In the genomic region with DNA sequence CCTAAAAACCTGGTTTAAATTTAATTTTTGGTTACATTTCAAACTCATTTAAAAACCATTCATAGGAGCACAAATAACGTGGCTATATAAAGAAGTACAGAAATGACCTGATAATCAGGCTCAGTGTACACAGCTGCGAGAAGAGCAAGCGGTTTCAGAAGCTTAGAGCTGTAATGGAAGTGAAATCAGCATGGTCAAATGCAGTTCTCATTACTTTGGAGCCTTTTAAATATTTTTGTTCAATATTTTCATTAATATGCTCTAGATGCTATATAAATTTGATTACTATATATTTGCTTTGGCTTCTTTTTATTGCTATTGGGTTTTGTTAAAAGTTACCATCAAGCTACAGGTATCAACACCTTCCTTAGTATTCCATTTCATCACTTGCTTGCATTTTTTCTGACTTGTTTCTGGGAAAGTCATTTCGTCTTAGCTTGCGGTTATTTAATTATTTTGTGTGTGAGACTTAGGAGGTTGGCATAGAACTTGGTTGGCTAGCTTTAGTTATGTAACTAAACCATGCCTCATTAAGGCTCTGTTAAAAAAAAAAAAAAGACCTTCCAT, we compare ENCODE assay signal across 11 cellular contexts. TPM values are rescaled to one million over a fixed set of nuclear protein-coding genes. Genes with fewer than 3 reads are reported as not detected.
DNase-seq lines count a peak whose midpoint lies in the region; ATAC-seq and FAIRE-seq lines count a peak whose summit lies in the region.
"Had no signal": no experiment of that assay in that cellular context is flagged by ENCODE, and none has a peak within 500 bp of the region (broad histone marks: within the 10 kb centered on the region; RNA-seq: fewer than 3 reads in every experiment).

No MANE protein-coding gene starts in this region.

- H3K27ac Mint-ChIP-seq in CD4-positive, CD25-positive, alpha-beta regulatory T cell: peak overlapping the region in 2 of 3 donors; percentile 29 to 56

- intact Hi-C loops in left colon (cut with DNase I, micrococcal nuclease): no loop called here

- ATAC-seq in CD4-positive, CD25-positive, alpha-beta regulatory T cell (ENCODE audit: low read depth in 2 of 2): no peak
- peak; percentile 89 for ATAC-seq in HG02642 (IDR thresholded peaks at IDR 0.05; ENCODE audit: poor library complexity, unreplicated experiment)
- ATAC-seq in HG03442 (IDR thresholded peaks at IDR 0.05; ENCODE audit: unreplicated experiment): peak; percentile 85
- no peak for ATAC-seq in left colon

- peaks cover 7% of the 10 kb centered on the region for H3K36me3 Mint-ChIP-seq in CD4-positive, CD25-positive, alpha-beta regulatory T cell

- H3K9me3 ChIP-seq in CD4-positive, CD25-positive, alpha-beta regulatory T cell (ENCODE audit: control insufficient read depth in 2 of 2, low read length in 2 of 2): no peaks in the 10 kb centered on the region
- H3K9me3 ChIP-seq: SJCRH30, spleen had no signal

- H3K4me3 ChIP-seq in CD4-positive, CD25-positive, alpha-beta regulatory T cell (ENCODE audit: low read depth, low read length): no peak overlapping the region
- H3K4me3 ChIP-seq: SJCRH30, spleen had no signal

- H3K4me1 ChIP-seq in CD4-positive, CD25-positive, alpha-beta regulatory T cell (ENCODE audit: control insufficient read depth, insufficient read depth, low read length, poor library complexity, severe bottlenecking): no peaks in the 10 kb centered on the region
- H3K4me1 ChIP-seq: SJCRH30 had no signal

- H3K36me3 ChIP-seq in CD4-positive, CD25-positive, alpha-beta regulatory T cell (ENCODE audit: control insufficient read depth, insufficient read depth, low read length): peaks cover 45% of the 10 kb centered on the region

- FAIRE-seq in GM19239 (lab: Jason Lieb, UNC): peak; percentile 98

- H3K27me3 ChIP-seq in CD4-positive, CD25-positive, alpha-beta regulatory T cell (ENCODE audit: control insufficient read depth, insufficient read depth, low read length): no peaks in the 10 kb centered on the region
- H3K27me3 ChIP-seq: SJCRH30, spleen had no signal

- no peaks in the 10 kb centered on the region for H3K27me3 Mint-ChIP-seq in CD4-positive, CD25-positive, alpha-beta regulatory T cell

- peaks cover 4 to 11% (median 7%) of the 10 kb centered on the region in 4 donors for H3K4me1 Mint-ChIP-seq in CD4-positive, CD25-positive, alpha-beta regulatory T cell

- no peak overlapping the region for H3K27ac ChIP-seq in CD4-positive, CD25-positive, alpha-beta regulatory T cell (ENCODE audit: insufficient read depth, low read length, poor library complexity, severe bottlenecking)
- H3K27ac ChIP-seq: SJCRH30 had no signal

- no peak overlapping the region for H3K4me3 Mint-ChIP-seq in CD4-positive, CD25-positive, alpha-beta regulatory T cell

- DNase-seq in CD4-positive, CD25-positive, alpha-beta regulatory T cell: no peak
- DNase-seq in GM19239 (ENCODE audit: insufficient read length, low spot score) (no peak), NCI-H345 (lab: John Stamatoyannopoulos, UW) (no peak), left colon (no peak)
- no peak for DNase-seq in stimulated activated naive CD4-positive, alpha-beta T cell (lab: John Stamatoyannopoulos, UW)
- no peak for DNase-seq in central memory CD4-positive, alpha-beta T cell
- DNase-seq: NCI-H187 treated with DMSO at 0.1 percent for 48 hours, SJCRH30, spleen had no signal

- no peaks in the 10 kb centered on the region for H3K9me3 Mint-ChIP-seq in CD4-positive, CD25-positive, alpha-beta regulatory T cell

RNA-seq across cellular contexts. Expression of a gene that starts 58.7 kb away (rescaled TPM):
- total RNA-seq in CD4-positive, CD25-positive, alpha-beta regulatory T cell: 45.0 TPM
- 10 to 100 TPM; 23.7 to 37.0 (median 28.2) TPM for polyA plus RNA-seq in CD4-positive, CD25-positive, alpha-beta regulatory T cell
- 10 to 100 TPM; 57.9 to 59.7 TPM for total RNA-seq in left colon

Comparison
In these comparisons a context has a peak if more than half of its experiments do, and no peak if none do; other contexts are left out.
1. ATAC-seq: peak in HG02642 (single experiment) and HG03442 (single experiment); none in CD4-positive, CD25-positive, alpha-beta regulatory T cell (0 of 2) and left colon (single experiment).